Comparison of ENCODE assay signal across 30 cellular contexts in the genomic region with DNA sequence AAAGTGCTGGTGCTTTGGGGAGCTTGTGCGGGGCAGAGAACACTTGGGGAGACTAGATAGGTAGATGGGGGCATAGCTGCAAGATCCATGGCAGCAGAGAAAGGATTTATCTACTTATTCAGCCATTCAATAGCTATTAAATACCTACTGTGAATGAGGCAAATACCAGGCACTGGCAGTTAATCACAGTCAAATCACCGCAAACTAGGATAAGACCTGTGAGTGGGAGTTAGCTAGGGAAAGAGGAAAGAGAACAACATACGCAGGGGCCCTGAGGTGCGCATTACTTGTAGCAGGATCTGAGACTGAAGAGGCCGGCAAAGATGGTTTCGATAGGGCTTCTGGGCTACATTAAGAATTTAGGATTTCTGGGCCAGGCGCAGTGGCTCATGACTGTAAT. TPM values are rescaled to one million over a fixed set of nuclear protein-coding genes. Genes with fewer than 3 reads are reported as not detected.
DNase-seq lines count a peak whose midpoint lies in the region; ATAC-seq and TF ChIP-seq lines count a peak whose summit lies in the region.
"Had no signal": no experiment of that assay in that cellular context is flagged by ENCODE, and none has a peak within 500 bp of the region (broad histone marks: within the 10 kb centered on the region; RNA-seq: fewer than 3 reads in every experiment).

No MANE protein-coding gene starts in this region.

- H3K36me3 Mint-ChIP-seq in T-helper 2 cell treated with Interferon-gamma antibody and Interleukin-4, amounts not matched to agents 5 μg/mL and 100 μg/mL, for 36 hours (ENCODE audit: low read depth) = peaks cover 3% of the 10 kb centered on the region
- peaks cover 4% of the 10 kb centered on the region for H3K36me3 Mint-ChIP-seq in stimulated activated naive CD8-positive, alpha-beta T cell treated with anti-CD3 and anti-CD28 coated beads, Interleukin-15, Interleukin-2, amounts not matched to agents 100 ng/mL and 50 ng/mL, for 24 hours (ENCODE audit: low read depth)
- no peaks in the 10 kb centered on the region for H3K36me3 Mint-ChIP-seq in nephron progenitor cell (ENCODE audit: low read depth)
- H3K36me3 Mint-ChIP-seq: natural killer cell treated with Interleukin-12 subunit alpha and Interleukin-12 subunit beta and Interleukin-15 and Interleukin-18, amount 100 ng/mL, for 72 hours had no signal

- no peak for DNase-seq in T-helper 2 cell treated with Interferon-gamma antibody and Interleukin-4, amounts not matched to agents 5 μg/mL and 100 μg/mL, for 36 hours (ENCODE audit: low spot score)
- DNase-seq in T-helper 2 cell (no peak), nephron progenitor cell (no peak), amniotic stem cell (lab: John Stamatoyannopoulos, UW) (no peak), superior temporal gyrus (ENCODE audit: extremely low spot score) (no peak), suprapubic skin (ENCODE audit: low spot score in 2 of 2) (no peak)
- DNase-seq in stimulated activated naive CD8-positive, alpha-beta T cell treated with anti-CD3 and anti-CD28 coated beads, Interleukin-15, Interleukin-2, amounts not matched to agents 100 U/mL and 50 U/mL, for 24 hours = no peak
- DNase-seq: activated CD8-positive, alpha-beta memory T cell treated with anti-CD3 and anti-CD28 coated beads, Interleukin-2, amount 50 U/mL, for 4 hours; activated gamma-delta T cell; Calu3; cortex of kidney; DND-41; effector memory CD8-positive, alpha-beta T cell; erythroblast; glutamatergic neuron; KBM-7; MG63; NCI-H1417 treated with DMSO at 0.1 percent for 48 hours; NCI-H2081; NCI-H748 treated with DMSO at 0.1 percent for 48 hours; right cardiac atrium; SIG-M5; spleen; substantia nigra; T-cell had no signal

- no peak overlapping the region for H3K4me3 ChIP-seq in suprapubic skin
- H3K4me3 ChIP-seq: MG63, spleen had no signal

- WGBS in suprapubic skin = 94% methylated on average over 7 of the region's 7 CpGs

- TF ChIP-seq EP300 in suprapubic skin (IDR thresholded peaks at IDR 0.05) = no peak

- TF ChIP-seq CTCF in nephron progenitor cell (IDR thresholded peaks at IDR 0.05) (no peak), suprapubic skin (IDR thresholded peaks at IDR 0.05) (no peak)

- no peaks in the 10 kb centered on the region for H3K36me3 ChIP-seq in suprapubic skin
- H3K36me3 ChIP-seq: spleen had no signal

- no peak for TF ChIP-seq POLR2A in suprapubic skin (IDR thresholded peaks at IDR 0.05)

- peaks cover 14% of the 10 kb centered on the region for H3K4me1 Mint-ChIP-seq in T-helper 2 cell treated with Interferon-gamma antibody and Interleukin-4, amounts not matched to agents 5 μg/mL and 100 μg/mL, for 36 hours (ENCODE audit: low read depth)
- H3K4me1 Mint-ChIP-seq in stimulated activated naive CD8-positive, alpha-beta T cell treated with anti-CD3 and anti-CD28 coated beads, Interleukin-15, Interleukin-2, amounts not matched to agents 100 ng/mL and 50 ng/mL, for 24 hours (ENCODE audit: low read depth) = peaks cover 32% of the 10 kb centered on the region
- peaks cover 70% of the 10 kb centered on the region for H3K4me1 Mint-ChIP-seq in nephron progenitor cell

- no peaks in the 10 kb centered on the region for H3K9me3 Mint-ChIP-seq in T-helper 2 cell treated with Interferon-gamma antibody and Interleukin-4, amounts not matched to agents 5 μg/mL and 100 μg/mL, for 36 hours
- H3K9me3 Mint-ChIP-seq in stimulated activated naive CD8-positive, alpha-beta T cell treated with anti-CD3 and anti-CD28 coated beads, Interleukin-15, Interleukin-2, amounts not matched to agents 100 ng/mL and 50 ng/mL, for 24 hours = no peaks in the 10 kb centered on the region
- H3K9me3 Mint-ChIP-seq in nephron progenitor cell = no peaks in the 10 kb centered on the region
- H3K9me3 Mint-ChIP-seq: effector memory CD8-positive, alpha-beta T cell; natural killer cell treated with Interleukin-12 subunit alpha and Interleukin-12 subunit beta and Interleukin-15 and Interleukin-18, amount 100 ng/mL, for 72 hours; T-cell had no signal

- peak overlapping the region; percentile 20 for H3K27ac Mint-ChIP-seq in T-helper 2 cell treated with Interferon-gamma antibody and Interleukin-4, amounts not matched to agents 5 μg/mL and 100 μg/mL, for 36 hours
- H3K27ac Mint-ChIP-seq in stimulated activated naive CD8-positive, alpha-beta T cell treated with anti-CD3 and anti-CD28 coated beads, Interleukin-15, Interleukin-2, amounts not matched to agents 100 ng/mL and 50 ng/mL, for 24 hours = peak overlapping the region; percentile 63
- H3K27ac Mint-ChIP-seq in nephron progenitor cell = no peak overlapping the region

- H3K27ac ChIP-seq in suprapubic skin = no peak overlapping the region
- H3K27ac ChIP-seq: 22Rv1, C4-2B, spleen had no signal

- H3K4me3 Mint-ChIP-seq in T-helper 2 cell treated with Interferon-gamma antibody and Interleukin-4, amounts not matched to agents 5 μg/mL and 100 μg/mL, for 36 hours = no peak overlapping the region
- no peak overlapping the region for H3K4me3 Mint-ChIP-seq in stimulated activated naive CD8-positive, alpha-beta T cell treated with anti-CD3 and anti-CD28 coated beads, Interleukin-15, Interleukin-2, amounts not matched to agents 100 ng/mL and 50 ng/mL, for 24 hours
- H3K4me3 Mint-ChIP-seq in nephron progenitor cell = peak overlapping the region; percentile 44
- H3K4me3 Mint-ChIP-seq: effector memory CD8-positive, alpha-beta T cell; natural killer cell treated with Interleukin-12 subunit alpha and Interleukin-12 subunit beta and Interleukin-15 and Interleukin-18, amount 100 ng/mL, for 72 hours; T-cell had no signal

- H3K27me3 Mint-ChIP-seq in T-helper 2 cell treated with Interferon-gamma antibody and Interleukin-4, amounts not matched to agents 5 μg/mL and 100 μg/mL, for 36 hours (ENCODE audit: low read depth) = no peaks in the 10 kb centered on the region
- no peaks in the 10 kb centered on the region for H3K27me3 Mint-ChIP-seq in stimulated activated naive CD8-positive, alpha-beta T cell treated with anti-CD3 and anti-CD28 coated beads, Interleukin-15, Interleukin-2, amounts not matched to agents 100 ng/mL and 50 ng/mL, for 24 hours
- peaks cover 7% of the 10 kb centered on the region for H3K27me3 Mint-ChIP-seq in nephron progenitor cell (ENCODE audit: low read depth, poor library complexity)
- H3K27me3 Mint-ChIP-seq: effector memory CD8-positive, alpha-beta T cell; natural killer cell treated with Interleukin-12 subunit alpha and Interleukin-12 subunit beta and Interleukin-15 and Interleukin-18, amount 100 ng/mL, for 72 hours; T-cell had no signal

- ATAC-seq in stimulated activated naive CD8-positive, alpha-beta T cell treated with anti-CD3 and anti-CD28 coated beads, Interleukin-15, Interleukin-2, amounts not matched to agents 100 U/mL and 50 U/mL, for 24 hours = no peak
- ATAC-seq: effector memory CD8-positive, alpha-beta T cell; HCT116; natural killer cell treated with Interleukin-12 subunit alpha and Interleukin-12 subunit beta and Interleukin-15 and Interleukin-18, amount 100 ng/mL, for 72 hours; right cardiac atrium; T-cell had no signal

- no peaks in the 10 kb centered on the region for H3K9me3 ChIP-seq in suprapubic skin
- H3K9me3 ChIP-seq: MG63, spleen had no signal

- peaks cover 22% of the 10 kb centered on the region for H3K4me1 ChIP-seq in suprapubic skin

- H3K27me3 ChIP-seq in suprapubic skin = no peaks in the 10 kb centered on the region
- H3K27me3 ChIP-seq: MG63, spleen had no signal

RNA-seq across cellular contexts. Expression of a gene that starts 3.8 kb away (rescaled TPM):
- total RNA-seq in suprapubic skin = 10 to 100 TPM; 67.1 to 92.7 (median 73.2) TPM

RNA-seq across cellular contexts. Expression of a gene that starts 45.6 kb away (rescaled TPM):
- total RNA-seq in suprapubic skin = 10 to 100 TPM; 27.7 to 37.1 (median 32.8) TPM
